ENCODE assay signal across 20 cellular contexts in genomic region chr12:131075194-131075593, GRCh38.
"Had no signal": no experiment of that assay in that cellular context is flagged by ENCODE, and none has a peak within 500 bp of the region (broad histone marks: within the 10 kb centered on the region; RNA-seq: fewer than 3 reads in every experiment).

No MANE protein-coding gene starts in this region.

- H3K9me3 Mint-ChIP-seq: activated CD4-positive, alpha-beta T cell treated with anti-CD3 and anti-CD28 coated beads, Interleukin-2, amount 10 ng/mL, durations not matched to agents 7 days and 5 days; activated T-cell treated with anti-CD3 and anti-CD28 coated beads, Interleukin-2, amount 50 U/mL, for 24 hours; activated T-helper 17 cell treated with anti-CD3 and anti-CD28 coated beads, Interleukin-2, amount 50 U/mL, for 72 hours had no signal

- H3K9me2 ChIP-seq: SK-N-SH had no signal

- H3K4me3 ChIP-seq: breast epithelium, colonic mucosa, mucosa of descending colon, sigmoid colon, smooth muscle cell, thoracic aorta, upper lobe of left lung had no signal

- H3K27ac Mint-ChIP-seq: activated CD4-positive, alpha-beta T cell treated with anti-CD3 and anti-CD28 coated beads, Interleukin-2, amount 10 ng/mL, durations not matched to agents 7 days and 5 days; activated CD8-positive, alpha-beta T cell treated with anti-CD3 and anti-CD28 coated beads for 36 hours; activated naive CD8-positive, alpha-beta T cell treated with anti-CD3 and anti-CD28 coated beads for 36 hours; activated T-cell treated with anti-CD3 and anti-CD28 coated beads, Interleukin-2, amount 50 U/mL, for 24 hours; activated T-helper 17 cell treated with anti-CD3 and anti-CD28 coated beads, Interleukin-2, amount 50 U/mL, for 72 hours; memory B cell had no signal

- H3K27me3 Mint-ChIP-seq: activated CD4-positive, alpha-beta T cell treated with anti-CD3 and anti-CD28 coated beads, Interleukin-2, amount 10 ng/mL, durations not matched to agents 7 days and 5 days; activated CD8-positive, alpha-beta T cell treated with anti-CD3 and anti-CD28 coated beads for 36 hours; activated naive CD8-positive, alpha-beta T cell treated with anti-CD3 and anti-CD28 coated beads for 36 hours; activated T-cell treated with anti-CD3 and anti-CD28 coated beads, Interleukin-2, amount 50 U/mL, for 24 hours; activated T-helper 17 cell treated with anti-CD3 and anti-CD28 coated beads, Interleukin-2, amount 50 U/mL, for 72 hours had no signal

- H3K4me1 Mint-ChIP-seq: activated CD4-positive, alpha-beta T cell treated with anti-CD3 and anti-CD28 coated beads, Interleukin-2, amount 10 ng/mL, durations not matched to agents 7 days and 5 days; activated naive CD8-positive, alpha-beta T cell treated with anti-CD3 and anti-CD28 coated beads for 36 hours; activated T-helper 17 cell treated with anti-CD3 and anti-CD28 coated beads, Interleukin-2, amount 50 U/mL, for 72 hours; memory B cell had no signal

- H3K4me3 Mint-ChIP-seq: activated CD4-positive, alpha-beta T cell treated with anti-CD3 and anti-CD28 coated beads, Interleukin-2, amount 10 ng/mL, durations not matched to agents 7 days and 5 days; activated CD8-positive, alpha-beta T cell treated with anti-CD3 and anti-CD28 coated beads for 36 hours; activated naive CD8-positive, alpha-beta T cell treated with anti-CD3 and anti-CD28 coated beads for 36 hours; activated T-cell treated with anti-CD3 and anti-CD28 coated beads, Interleukin-2, amount 50 U/mL, for 24 hours; activated T-helper 17 cell treated with anti-CD3 and anti-CD28 coated beads, Interleukin-2, amount 50 U/mL, for 72 hours; memory B cell had no signal

- H3K36me3 ChIP-seq: breast epithelium, colonic mucosa, sigmoid colon, thoracic aorta, WERI-Rb-1 had no signal

- H3K9me3 ChIP-seq: breast epithelium, colonic mucosa, mucosa of descending colon, sigmoid colon, thoracic aorta, upper lobe of left lung had no signal

- H3K4me2 ChIP-seq: SK-N-SH, smooth muscle cell had no signal

- H3K27me3 ChIP-seq: breast epithelium, colonic mucosa, sigmoid colon, upper lobe of left lung had no signal

- DNase-seq: activated CD4-positive, alpha-beta T cell treated with anti-CD3 and anti-CD28 coated beads, Interleukin-2, amount 10 ng/mL, durations not matched to agents 7 days and 5 days; activated CD4-positive, CD25-positive, alpha-beta regulatory T cell treated with anti-CD3 and anti-CD28 coated beads, Interleukin-2, amount 50 U/mL, for 72 hours; activated CD8-positive, alpha-beta T cell treated with anti-CD3 and anti-CD28 coated beads for 36 hours; activated naive CD4-positive, alpha-beta T cell treated with Interleukin-2 at 50 U/mL for 16 hours; activated naive CD8-positive, alpha-beta T cell treated with anti-CD3 and anti-CD28 coated beads for 36 hours; activated T-cell treated with anti-CD3 and anti-CD28 coated beads, Interleukin-2, amount 50 U/mL, for 24 hours; colonic mucosa; nucleus accumbens; SK-N-SH; stimulated activated CD4-positive, alpha-beta T cell treated with anti-CD3 and anti-CD28 coated beads, Interleukin-15, amount 100 ng/mL, for 24 hours; WERI-Rb-1 had no signal

- H3K36me3 Mint-ChIP-seq: activated naive CD8-positive, alpha-beta T cell treated with anti-CD3 and anti-CD28 coated beads for 36 hours had no signal

- H3K27ac ChIP-seq: breast epithelium, colonic mucosa, epithelial cell of prostate, sigmoid colon, thoracic aorta, upper lobe of left lung, WERI-Rb-1 had no signal

- H3K4me1 ChIP-seq: breast epithelium, colonic mucosa, sigmoid colon had no signal
